ENCODE assay signal across 23 cellular contexts in the genomic region with DNA sequence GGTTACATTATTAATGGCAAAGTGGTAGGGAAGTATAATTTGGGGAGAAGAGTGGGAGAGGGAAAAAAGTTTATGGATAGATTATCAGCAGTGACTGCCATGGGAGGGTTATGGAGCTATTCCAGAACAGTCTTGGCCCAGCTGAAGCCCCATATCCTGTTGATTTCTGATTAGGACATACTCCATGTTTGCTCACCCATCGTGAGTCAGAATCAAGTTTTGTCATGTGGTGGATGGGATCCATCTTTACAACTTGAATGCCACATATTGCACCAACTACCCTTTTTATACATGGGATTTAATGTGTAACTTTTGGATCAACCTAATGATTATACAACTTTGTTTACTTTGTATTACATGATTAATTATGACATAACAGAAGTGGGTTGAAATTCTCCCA.
DNase-seq lines count a peak whose midpoint lies in the region; ATAC-seq and TF ChIP-seq lines count a peak whose summit lies in the region.
"Had no signal": no experiment of that assay in that cellular context is flagged by ENCODE, and none has a peak within 500 bp of the region (broad histone marks: within the 10 kb centered on the region; RNA-seq: fewer than 3 reads in every experiment).

No MANE protein-coding gene starts in this region.

- H3K36me3 ChIP-seq in left ventricle myocardium inferior (no peaks in the 10 kb centered on the region), right atrium auricular region (no peaks in the 10 kb centered on the region)
- H3K36me3 ChIP-seq: gastroesophageal sphincter, SJCRH30, suprapubic skin had no signal

- intact Hi-C loops in left ventricle myocardium inferior (cut with micrococcal nuclease), result no loop called here

- ATAC-seq in GM21367 (IDR thresholded peaks at IDR 0.05; ENCODE audit: unreplicated experiment), result no peak
- ATAC-seq: gastroesophageal sphincter, left colon had no signal

- H3K9me3 ChIP-seq in left ventricle myocardium inferior (replicated peaks) (no peaks in the 10 kb centered on the region), right atrium auricular region (no peaks in the 10 kb centered on the region)
- H3K9me3 ChIP-seq: gastroesophageal sphincter, SJCRH30, suprapubic skin had no signal

- in situ Hi-C loops in astrocyte of the spinal cord (cut with HindIII; ENCODE audit: low sequenced_read_pairs), result no loop called here

- DNase-seq in left ventricle myocardium inferior (no peak), right atrium auricular region (ENCODE audit: low spot score) (no peak), astrocyte of the spinal cord (ENCODE audit: low read depth, low spot score) (peak; percentile 22), fibroblast of the aortic adventitia (ENCODE audit: low read depth) (peak; percentile 93), stromal cell of bone marrow (ENCODE audit: low read depth) (peak; percentile 50), T-helper 2 cell (no peak), NOMO-1 treated with DMSO at 0.1 percent for 48 hours (lab: John Stamatoyannopoulos, UW; ENCODE audit: unreplicated experiment) (no peak)
- DNase-seq: activated B cell treated with CpG ODN at 0.5 μM for 24 hours; activated CD4-positive, alpha-beta memory T cell treated with anti-CD3 and anti-CD28 coated beads, Interleukin-2, amount 10 ng/mL, durations not matched to agents 7 days and 5 days; activated naive CD4-positive, alpha-beta T cell treated with Interleukin-2 at 50 U/mL for 16 hours; activated T-cell treated with anti-CD3 and anti-CD28 coated beads, Interleukin-2, amount 50 U/mL, for 1 hour; amygdala; CD4-positive, alpha-beta memory T cell; endodermal cell; left colon; NCI-H1092 treated with DMSO at 0.1 percent for 48 hours; NCI-H2081 treated with DMSO at 0.1 percent for 48 hours; NCI-H524 treated with DMSO at 0.1 percent for 48 hours; SJCRH30 had no signal

- TF ChIP-seq CTCF in left ventricle myocardium inferior (IDR thresholded peaks at IDR 0.05; ENCODE audit: borderline replicate concordance) (no peak), right atrium auricular region (IDR thresholded peaks at IDR 0.05) (no peak), astrocyte of the spinal cord (IDR thresholded peaks at IDR 0.05; ENCODE audit: low read depth, low read length) (no peak), fibroblast of the aortic adventitia (IDR thresholded peaks at IDR 0.05; ENCODE audit: insufficient read depth, low read length) (no peak)

- H3K27me3 ChIP-seq in left ventricle myocardium inferior (ENCODE audit: low read depth) (no peaks in the 10 kb centered on the region), right atrium auricular region (no peaks in the 10 kb centered on the region)
- H3K27me3 ChIP-seq: gastroesophageal sphincter, SJCRH30, suprapubic skin had no signal

- H3K27ac ChIP-seq in left ventricle myocardium inferior (replicated peaks), result peak overlapping the region; percentile 62
- no peak overlapping the region for H3K27ac ChIP-seq in right atrium auricular region
- H3K27ac ChIP-seq: gastroesophageal sphincter, HL-60, SJCRH30, suprapubic skin had no signal

- H3K4me1 ChIP-seq in left ventricle myocardium inferior, result peaks cover 8% of the 10 kb centered on the region
- H3K4me1 ChIP-seq in right atrium auricular region, result no peaks in the 10 kb centered on the region
- H3K4me1 ChIP-seq: gastroesophageal sphincter, SJCRH30, suprapubic skin had no signal

- H3K4me3 ChIP-seq in left ventricle myocardium inferior (no peak overlapping the region), right atrium auricular region (no peak overlapping the region), astrocyte of the spinal cord (ENCODE audit: low read depth, low read length) (no peak overlapping the region), fibroblast of the aortic adventitia (ENCODE audit: low read depth, low read length) (no peak overlapping the region)
- H3K4me3 ChIP-seq: gastroesophageal sphincter, SJCRH30, suprapubic skin had no signal

Comparison
In these comparisons a context has a peak if more than half of its experiments do, and no peak if none do; other contexts are left out.
1. DNase-seq: peak in astrocyte of the spinal cord (single experiment), fibroblast of the aortic adventitia (single experiment) and stromal cell of bone marrow (single experiment); none in left ventricle myocardium inferior (single experiment), right atrium auricular region (single experiment), T-helper 2 cell (0 of 5) and NOMO-1 treated with DMSO at 0.1 percent for 48 hours (single experiment).